In the genomic region with DNA sequence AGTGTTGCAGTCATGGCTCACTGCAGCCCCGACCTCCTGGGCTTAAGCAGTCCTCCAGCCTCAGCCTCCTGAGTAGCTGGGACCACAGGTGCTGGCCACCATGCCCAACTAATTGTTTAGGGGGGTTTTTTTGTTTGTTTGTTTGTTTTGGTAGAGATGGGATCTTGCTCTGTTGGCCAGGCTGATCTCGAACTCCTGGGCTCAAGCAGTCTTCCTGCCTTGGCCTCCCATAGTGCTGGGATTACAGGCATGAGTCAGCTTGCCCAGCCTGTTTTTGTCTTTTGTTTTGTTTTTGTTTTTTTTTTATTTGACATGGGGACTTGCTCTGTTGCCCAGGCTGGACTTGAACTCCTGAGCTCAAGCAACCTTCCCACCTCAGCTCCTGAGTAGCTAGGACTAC, we compare ENCODE assay signal across 27 cellular contexts.
"Had no signal": no experiment of that assay in that cellular context is flagged by ENCODE, and none has a peak within 500 bp of the region (broad histone marks: within the 10 kb centered on the region; RNA-seq: fewer than 3 reads in every experiment).

No MANE protein-coding gene starts in this region.

- H3K4me1 Mint-ChIP-seq: endodermal cell, mesothelial cell of epicardium had no signal

- H3K9me3 Mint-ChIP-seq: dendritic cell treated with granulocyte-macrophage colony-stimulating factor and Interleukin-4, amounts not matched to agents 40 ng/mL and 50 ng/mL, for 4 days; effector memory CD8-positive, alpha-beta T cell; mesothelial cell of epicardium had no signal

- H3K4me3 ChIP-seq: esophagus squamous epithelium, gastrocnemius medialis, heart right ventricle, left lung, lower lobe of right lung, mucosa of descending colon had no signal

- H3K4me3 Mint-ChIP-seq: dendritic cell treated with granulocyte-macrophage colony-stimulating factor and Interleukin-4, amounts not matched to agents 40 ng/mL and 50 ng/mL, for 4 days; effector memory CD8-positive, alpha-beta T cell; endodermal cell; mesothelial cell of epicardium; naive B cell; naive thymus-derived CD8-positive, alpha-beta T cell had no signal

- H3K9me3 ChIP-seq: esophagus squamous epithelium, gastrocnemius medialis, heart right ventricle, left lung, lower lobe of right lung, mucosa of descending colon had no signal

- H3K27me3 ChIP-seq: esophagus squamous epithelium, gastrocnemius medialis, heart right ventricle, left lung had no signal

- ATAC-seq: effector memory CD8-positive, alpha-beta T cell; esophagus mucosa; gastrocnemius medialis; heart right ventricle; left cardiac atrium; left lung; left ventricle myocardium superior; lower lobe of right lung; mucosa of descending colon; naive thymus-derived CD8-positive, alpha-beta T cell had no signal

- DNase-seq: cortex of kidney; effector CD8-positive, alpha-beta T cell; effector memory CD8-positive, alpha-beta T cell; endodermal cell; erythroblast; esophagus squamous epithelium; foreskin fibroblast; foreskin melanocyte; gastrocnemius medialis; glutamatergic neuron; head of caudate nucleus; heart right ventricle; hippocampal formation; left cardiac atrium; left lung; left ventricle myocardium superior; lower lobe of right lung; mesenchymal stem cell; mucosa of descending colon; naive B cell; naive thymus-derived CD8-positive, alpha-beta T cell had no signal

- H3K27me3 Mint-ChIP-seq: dendritic cell treated with granulocyte-macrophage colony-stimulating factor and Interleukin-4, amounts not matched to agents 40 ng/mL and 50 ng/mL, for 4 days; effector memory CD8-positive, alpha-beta T cell; naive B cell; naive thymus-derived CD8-positive, alpha-beta T cell had no signal

- H3K27ac ChIP-seq: epithelial cell of prostate, esophagus squamous epithelium, gastrocnemius medialis, heart right ventricle, left lung, lower lobe of right lung had no signal

- H3K4me1 ChIP-seq: esophagus squamous epithelium, gastrocnemius medialis, heart right ventricle, left lung, lower lobe of right lung had no signal

- FAIRE-seq: endometrium, keratinocyte had no signal

- H3K27ac Mint-ChIP-seq: dendritic cell treated with granulocyte-macrophage colony-stimulating factor and Interleukin-4, amounts not matched to agents 40 ng/mL and 50 ng/mL, for 4 days; endodermal cell; mesothelial cell of epicardium; naive thymus-derived CD8-positive, alpha-beta T cell had no signal
